Comparison of ENCODE assay signal across 9 cellular contexts in the genomic region with DNA sequence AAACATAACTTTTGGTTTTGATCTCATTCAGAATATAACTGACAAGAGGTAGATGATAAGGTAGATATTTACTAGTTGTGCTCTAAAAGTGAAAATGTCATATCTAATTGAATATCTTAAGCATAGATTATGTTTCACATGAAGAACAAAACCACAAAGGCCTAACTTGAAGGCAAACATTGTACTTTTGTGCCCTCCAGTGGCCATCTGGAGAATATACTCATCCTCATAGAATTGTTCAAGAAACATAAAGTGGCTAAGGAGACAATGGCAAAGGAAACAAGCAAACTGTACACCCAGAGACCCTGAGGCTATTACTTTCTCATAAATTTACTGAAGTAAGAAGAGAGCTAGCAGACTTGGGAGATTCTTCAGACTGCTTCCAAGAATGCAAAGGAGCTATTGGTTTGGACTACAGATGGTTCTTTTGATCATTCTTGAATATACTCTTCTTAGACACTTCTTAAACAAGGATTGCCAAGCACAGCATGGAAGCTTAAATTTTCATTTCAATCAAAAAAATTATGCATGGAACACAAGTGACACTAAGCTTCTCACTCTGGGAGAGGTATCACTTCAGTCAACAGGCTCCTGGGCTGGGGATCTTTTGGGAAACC.
DNase-seq lines count a peak whose midpoint lies in the region; ATAC-seq and TF ChIP-seq lines count a peak whose summit lies in the region.
"Had no signal": no experiment of that assay in that cellular context is flagged by ENCODE, and none has a peak within 500 bp of the region (broad histone marks: within the 10 kb centered on the region; RNA-seq: fewer than 3 reads in every experiment).

No MANE protein-coding gene starts in this region.

- DNase-seq in CD4-positive, CD25-positive, alpha-beta regulatory T cell, result peak; percentile 5 to 69 (median 31)
- DNase-seq in NCI-H1694 treated with DMSO at 0.1 percent for 48 hours (lab: John Stamatoyannopoulos, UW) (peak; percentile 41), WERI-Rb-1 (peak; percentile 17), GM19240 (ENCODE audit: insufficient read length, low spot score) (no peak)

- H3K9me3 Mint-ChIP-seq in CD4-positive, CD25-positive, alpha-beta regulatory T cell, result no peaks in the 10 kb centered on the region
- H3K9me3 Mint-ChIP-seq: stimulated activated naive CD8-positive, alpha-beta T cell treated with anti-CD3 and anti-CD28 coated beads, Interleukin-15, Interleukin-2, amounts not matched to agents 100 ng/mL and 50 ng/mL, for 24 hours had no signal

- peaks cover 0 to 2% (median 0%) of the 10 kb centered on the region in 4 donors for H3K4me1 Mint-ChIP-seq in CD4-positive, CD25-positive, alpha-beta regulatory T cell

- no peak overlapping the region for H2AFZ ChIP-seq in neural cell (ENCODE audit: low read depth, low read length)

- H3K4me3 Mint-ChIP-seq in CD4-positive, CD25-positive, alpha-beta regulatory T cell, result no peak overlapping the region
- H3K4me3 Mint-ChIP-seq: stimulated activated naive CD8-positive, alpha-beta T cell treated with anti-CD3 and anti-CD28 coated beads, Interleukin-15, Interleukin-2, amounts not matched to agents 100 ng/mL and 50 ng/mL, for 24 hours had no signal

- no peaks in the 10 kb centered on the region for H3K9me2 ChIP-seq in neural cell (ENCODE audit: insufficient read depth, low read length)

- H3K4me2 ChIP-seq in neural cell (ENCODE audit: low read length), result no peak overlapping the region

- peak; percentile 60 to 61 for ATAC-seq in CD4-positive, CD25-positive, alpha-beta regulatory T cell (ENCODE audit: low read depth in 2 of 2)
- ATAC-seq in GM18508 (IDR thresholded peaks at IDR 0.05; ENCODE audit: insufficient read depth, unreplicated experiment) (peak; percentile 67), HG02870 (IDR thresholded peaks at IDR 0.05; ENCODE audit: unreplicated experiment) (peak; percentile 69), esophagus mucosa (peak; percentile 75)

- H3K36me3 ChIP-seq in CD4-positive, CD25-positive, alpha-beta regulatory T cell (ENCODE audit: control insufficient read depth, insufficient read depth, low read length), result no peaks in the 10 kb centered on the region
- H3K36me3 ChIP-seq in WERI-Rb-1 (no peaks in the 10 kb centered on the region), neural cell (ENCODE audit: insufficient read depth, low read length) (no peaks in the 10 kb centered on the region)

- no peak overlapping the region for H3K27ac Mint-ChIP-seq in CD4-positive, CD25-positive, alpha-beta regulatory T cell
- H3K27ac Mint-ChIP-seq: stimulated activated naive CD8-positive, alpha-beta T cell treated with anti-CD3 and anti-CD28 coated beads, Interleukin-15, Interleukin-2, amounts not matched to agents 100 ng/mL and 50 ng/mL, for 24 hours had no signal

- no peak overlapping the region for H3K9ac ChIP-seq in neural cell (ENCODE audit: low read length)

- no peaks in the 10 kb centered on the region for H3K9me3 ChIP-seq in CD4-positive, CD25-positive, alpha-beta regulatory T cell (ENCODE audit: control insufficient read depth in 2 of 2, low read length in 2 of 2)
- H3K9me3 ChIP-seq in WERI-Rb-1 (ENCODE audit: severe bottlenecking), result no peaks in the 10 kb centered on the region
- no peaks in the 10 kb centered on the region for H3K9me3 ChIP-seq in neural cell (ENCODE audit: low read length)

- TF ChIP-seq EP300 in neural cell (conservative IDR thresholded peaks at IDR 0.05; ENCODE audit: poor library complexity, severe bottlenecking), result no peak

- no peaks in the 10 kb centered on the region for H3K4me1 ChIP-seq in CD4-positive, CD25-positive, alpha-beta regulatory T cell (ENCODE audit: control insufficient read depth, insufficient read depth, low read length, poor library complexity, severe bottlenecking)

- no peak overlapping the region for H3K4me3 ChIP-seq in CD4-positive, CD25-positive, alpha-beta regulatory T cell (ENCODE audit: low read depth, low read length)
- H3K4me3 ChIP-seq in WERI-Rb-1 (ENCODE audit: low read depth, low read length) (no peak overlapping the region), neural cell (ENCODE audit: low read length) (no peak overlapping the region)

- H3F3A ChIP-seq in neural cell (ENCODE audit: insufficient read depth, low read length, poor library complexity, severe bottlenecking), result no peaks in the 10 kb centered on the region

- peak; percentile 16; the same call in 1 of the 2 replicates for TF ChIP-seq CTCF in WERI-Rb-1 (IDR thresholded peaks at IDR 0.05; ENCODE audit: low read depth, low read length)
- TF ChIP-seq CTCF in neural cell (IDR thresholded peaks at IDR 0.05; ENCODE audit: poor library complexity, severe bottlenecking), result peak; percentile 92

- no peak overlapping the region for H3K27ac ChIP-seq in CD4-positive, CD25-positive, alpha-beta regulatory T cell (ENCODE audit: insufficient read depth, low read length, poor library complexity, severe bottlenecking)
- H3K27ac ChIP-seq in WERI-Rb-1 (no peak overlapping the region), neural cell (ENCODE audit: low read length) (no peak overlapping the region)

- H3K36me3 Mint-ChIP-seq in CD4-positive, CD25-positive, alpha-beta regulatory T cell, result no peaks in the 10 kb centered on the region

- H3K79me2 ChIP-seq in neural cell (replicated peaks; ENCODE audit: insufficient read depth, low read length), result no peaks in the 10 kb centered on the region

- H4K20me1 ChIP-seq in neural cell (ENCODE audit: insufficient read depth), result no peaks in the 10 kb centered on the region

- H3K27me3 Mint-ChIP-seq in CD4-positive, CD25-positive, alpha-beta regulatory T cell, result no peaks in the 10 kb centered on the region
- H3K27me3 Mint-ChIP-seq: stimulated activated naive CD8-positive, alpha-beta T cell treated with anti-CD3 and anti-CD28 coated beads, Interleukin-15, Interleukin-2, amounts not matched to agents 100 ng/mL and 50 ng/mL, for 24 hours had no signal

- TF ChIP-seq RAD21 in neural cell (conservative IDR thresholded peaks at IDR 0.05), result peak; percentile 98

- H3K27me3 ChIP-seq in CD4-positive, CD25-positive, alpha-beta regulatory T cell (ENCODE audit: control insufficient read depth, insufficient read depth, low read length), result no peaks in the 10 kb centered on the region
- H3K27me3 ChIP-seq in WERI-Rb-1 (ENCODE audit: insufficient read depth, low read depth, severe bottlenecking), result no peaks in the 10 kb centered on the region
- no peaks in the 10 kb centered on the region for H3K27me3 ChIP-seq in neural cell (ENCODE audit: insufficient read depth, low read depth, low read length)

TF ChIP-seq in neural cell, 6 proteins besides CTCF, POLR2A, EP300 and RAD21:
- TF ChIP-seq POLR2AphosphoS5 (IDR thresholded peaks at IDR 0.05), result no peak
- peak; percentile 97 for TF ChIP-seq SMC3 (conservative IDR thresholded peaks at IDR 0.05; ENCODE audit: poor library complexity)
